Comparison of ENCODE assay signal across 31 cellular contexts in genomic region chr16:74279805-74280204, GRCh38.
"Had no signal": no experiment of that assay in that cellular context is flagged by ENCODE, and none has a peak within 500 bp of the region (broad histone marks: within the 10 kb centered on the region; RNA-seq: fewer than 3 reads in every experiment).

No MANE protein-coding gene starts in this region.

- H3K9me3 ChIP-seq: adrenal gland, body of pancreas, breast epithelium had no signal

- H3K4me1 ChIP-seq: breast epithelium had no signal

- H3K36me3 ChIP-seq: adrenal gland, brain microvascular endothelial cell, breast epithelium had no signal

- DNase-seq: activated B cell treated with CpG ODN at 0.5 μM for 24 hours; activated CD4-positive, alpha-beta memory T cell treated with anti-CD3 and anti-CD28 coated beads, Interleukin-2, amount 10 ng/mL, durations not matched to agents 7 days and 5 days; activated CD4-positive, alpha-beta T cell treated with anti-CD3 and anti-CD28 coated beads for 4 hours; activated CD4-positive, alpha-beta T cell treated with anti-CD3 and anti-CD28 coated beads, Interleukin-2, amount 10 ng/mL, durations not matched to agents 24 days and 14 days; activated CD4-positive, alpha-beta T cell treated with anti-CD3 and anti-CD28 coated beads, Interleukin-2, amount 50 U/mL, for 1 hour; activated CD4-positive, alpha-beta T cell treated with anti-CD3 and anti-CD28 coated beads, Interleukin-2, amount 50 U/mL, for 4 hours; activated CD4-positive, CD25-positive, alpha-beta regulatory T cell treated with anti-CD3 and anti-CD28 coated beads, Interleukin-2, amount 50 U/mL, for 72 hours; activated CD8-positive, alpha-beta memory T cell treated with anti-CD3 and anti-CD28 coated beads, Interleukin-2, amount 50 U/mL, for 4 hours; activated CD8-positive, alpha-beta T cell treated with anti-CD3 and anti-CD28 coated beads, Interleukin-2, amount 10 ng/mL, durations not matched to agents 7 days and 5 days; activated effector memory CD4-positive, alpha-beta T cell treated with anti-CD3 and anti-CD28 coated beads, Interleukin-2, amount 50 U/mL, for 16 hours; activated gamma-delta T cell treated with Interleukin-2 at 50 U/mL for 16 hours; activated naive CD4-positive, alpha-beta T cell; activated naive CD4-positive, alpha-beta T cell treated with anti-CD3 and anti-CD28 coated beads for 36 hours; activated naive CD4-positive, alpha-beta T cell treated with anti-CD3 and anti-CD28 coated beads, Interleukin-2, amount 50 U/mL, for 16 hours; activated naive CD8-positive, alpha-beta T cell treated with anti-CD3 and anti-CD28 coated beads for 36 hours; activated T-cell treated with anti-CD3 and anti-CD28 coated beads for 4 hours; activated T-cell treated with anti-CD3 and anti-CD28 coated beads, Interleukin-2, amount 50 U/mL, for 1 hour; activated T-cell treated with anti-CD3 and anti-CD28 coated beads, Interleukin-2, amount 50 U/mL, for 4 hours; activated T-cell treated with anti-CD3 and anti-CD28 coated beads, Interleukin-2, amount 50 U/mL, for 72 hours; adrenal gland; amniotic stem cell; aorta; brain microvascular endothelial cell; central memory CD4-positive, alpha-beta T cell; T-helper 1 cell; T-helper 9 cell had no signal

- FAIRE-seq: astrocyte, TTC549 had no signal

- H3K27ac ChIP-seq: body of pancreas, brain microvascular endothelial cell, breast epithelium, VCaP had no signal

- H3K27me3 ChIP-seq: adrenal gland, body of pancreas, brain microvascular endothelial cell, breast epithelium had no signal

- H3K4me3 ChIP-seq: adrenal gland, body of pancreas, breast epithelium had no signal
